In the genomic region with DNA sequence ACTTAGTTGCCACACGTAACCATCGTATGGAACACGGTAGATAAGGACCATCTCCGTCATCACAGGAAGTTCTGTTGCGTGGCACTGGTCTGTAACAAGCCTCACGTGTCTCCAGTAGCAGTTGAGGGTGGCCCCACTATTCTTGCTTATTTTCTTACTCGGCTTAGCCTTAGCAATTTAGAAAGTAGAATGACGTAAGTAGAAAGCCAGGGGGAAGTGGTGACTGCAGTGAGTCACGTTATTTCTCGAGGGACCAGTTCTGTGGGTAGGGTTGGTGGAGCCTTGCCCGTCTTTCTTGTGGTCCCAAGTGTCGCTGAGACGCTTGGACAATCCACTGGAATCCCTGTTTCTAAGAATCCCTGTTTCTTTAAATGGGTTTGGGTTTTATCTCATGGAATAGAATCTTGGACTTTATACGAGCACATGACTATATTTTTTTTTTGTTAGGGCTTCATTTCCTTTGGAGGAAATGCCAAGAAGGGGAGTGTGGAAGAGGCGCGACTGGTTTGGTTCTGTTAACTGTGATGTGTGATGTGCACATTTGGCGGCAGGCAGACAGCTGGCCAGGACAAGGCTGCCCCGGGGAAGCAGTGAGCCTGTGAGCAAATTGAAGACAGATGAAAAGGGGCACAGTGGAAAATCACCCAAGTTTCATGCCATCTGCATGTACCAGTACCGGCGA, we compare ENCODE assay signal across 1 cellular context.
A peak's percentile ranks its signal among the peaks of the same experiment; 100 is the strongest.
TF ChIP-seq lines count a peak whose summit lies in the region.

No MANE protein-coding gene starts in this region.

TF ChIP-seq in K562, 482 proteins besides CTCF, POLR2A, EP300 and RAD21 (continued from another document and continues in another):
- TF ChIP-seq TEAD4 (IDR thresholded peaks at IDR 0.05; ENCODE audit: low read length) (peak; percentile 17; the same call in 1 of the 2 replicates), TEAD4 (CRISPR knock-in tag; IDR thresholded peaks at IDR 0.05; ENCODE audit: borderline replicate concordance) (no peak), ZNF165 (CRISPR knock-in tag; IDR thresholded peaks at IDR 0.05; ENCODE audit: borderline replicate concordance) (no peak), ZKSCAN1 (IDR thresholded peaks at IDR 0.05; ENCODE audit: low read depth, low read length) (no peak), ARID1B (IDR thresholded peaks at IDR 0.05) (peak; percentile 22; the same call in 1 of the 2 replicates), ZFX (CRISPR knock-in tag; IDR thresholded peaks at IDR 0.05) (no peak), ZNF589 (CRISPR knock-in tag; IDR thresholded peaks at IDR 0.05; ENCODE audit: low read depth) (peak; percentile 92), ZNF431 (CRISPR knock-in tag; IDR thresholded peaks at IDR 0.05) (no peak), TAF15 (IDR thresholded peaks at IDR 0.05; ENCODE audit: low read depth, low read length) (no peak), ZNF696 (CRISPR knock-in tag; conservative IDR thresholded peaks at IDR 0.05) (no peak), L3MBTL2 (IDR thresholded peaks at IDR 0.05) (peak; percentile 90), ZNF717 (CRISPR knock-in tag; IDR thresholded peaks at IDR 0.05) (no peak), GABPA (tag; conservative IDR thresholded peaks at IDR 0.05; ENCODE audit: low read depth) (peak; percentile 75), SMARCA4 (IDR thresholded peaks at IDR 0.05) (peak; percentile 14; the same call in 1 of the 2 replicates), NCOA1 (IDR thresholded peaks at IDR 0.05; ENCODE audit: low read depth) (no peak), ZNF134 (CRISPR knock-in tag; conservative IDR thresholded peaks at IDR 0.05) (0 out of 2 replicates have a peak, but pooled peaks have one; percentile 52), ESRRA (IDR thresholded peaks at IDR 0.05; ENCODE audit: borderline replicate concordance, low read depth) (no peak), TFAM (CRISPR knock-in tag; conservative IDR thresholded peaks at IDR 0.05) (no peak), ZNF766 (CRISPR knock-in tag; conservative IDR thresholded peaks at IDR 0.05) (0 out of 2 replicates have a peak, but pooled peaks have one; percentile 41), ZNF584 (CRISPR knock-in tag; IDR thresholded peaks at IDR 0.05; ENCODE audit: low read depth) (peak; percentile 99), RBM22 (IDR thresholded peaks at IDR 0.05; ENCODE audit: low read depth, low read length, poor library complexity, severe bottlenecking) (no peak), GTF2A2 (tag; IDR thresholded peaks at IDR 0.05) (no peak), ZBTB8A (IDR thresholded peaks at IDR 0.05; ENCODE audit: partially characterized antibody) (no peak)
- TF ChIP-seq, protein P1, sequence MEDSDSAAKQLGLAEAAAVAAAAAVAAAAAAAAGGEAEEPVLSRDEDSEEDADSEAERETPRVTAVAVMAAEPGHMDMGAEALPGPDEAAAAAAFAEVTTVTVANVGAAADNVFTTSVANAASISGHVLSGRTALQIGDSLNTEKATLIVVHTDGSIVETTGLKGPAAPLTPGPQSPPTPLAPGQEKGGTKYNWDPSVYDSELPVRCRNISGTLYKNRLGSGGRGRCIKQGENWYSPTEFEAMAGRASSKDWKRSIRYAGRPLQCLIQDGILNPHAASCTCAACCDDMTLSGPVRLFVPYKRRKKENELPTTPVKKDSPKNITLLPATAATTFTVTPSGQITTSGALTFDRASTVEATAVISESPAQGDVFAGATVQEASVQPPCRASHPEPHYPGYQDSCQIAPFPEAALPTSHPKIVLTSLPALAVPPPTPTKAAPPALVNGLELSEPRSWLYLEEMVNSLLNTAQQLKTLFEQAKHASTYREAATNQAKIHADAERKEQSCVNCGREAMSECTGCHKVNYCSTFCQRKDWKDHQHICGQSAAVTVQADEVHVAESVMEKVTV (CRISPR knock-in tag; IDR thresholded peaks at IDR 0.05): no peak
- TF ChIP-seq, protein P2, sequence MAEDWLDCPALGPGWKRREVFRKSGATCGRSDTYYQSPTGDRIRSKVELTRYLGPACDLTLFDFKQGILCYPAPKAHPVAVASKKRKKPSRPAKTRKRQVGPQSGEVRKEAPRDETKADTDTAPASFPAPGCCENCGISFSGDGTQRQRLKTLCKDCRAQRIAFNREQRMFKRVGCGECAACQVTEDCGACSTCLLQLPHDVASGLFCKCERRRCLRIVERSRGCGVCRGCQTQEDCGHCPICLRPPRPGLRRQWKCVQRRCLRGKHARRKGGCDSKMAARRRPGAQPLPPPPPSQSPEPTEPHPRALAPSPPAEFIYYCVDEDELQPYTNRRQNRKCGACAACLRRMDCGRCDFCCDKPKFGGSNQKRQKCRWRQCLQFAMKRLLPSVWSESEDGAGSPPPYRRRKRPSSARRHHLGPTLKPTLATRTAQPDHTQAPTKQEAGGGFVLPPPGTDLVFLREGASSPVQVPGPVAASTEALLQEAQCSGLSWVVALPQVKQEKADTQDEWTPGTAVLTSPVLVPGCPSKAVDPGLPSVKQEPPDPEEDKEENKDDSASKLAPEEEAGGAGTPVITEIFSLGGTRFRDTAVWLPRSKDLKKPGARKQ (CRISPR knock-in tag; IDR thresholded peaks at IDR 0.05): no peak
- TF ChIP-seq, protein P3, sequence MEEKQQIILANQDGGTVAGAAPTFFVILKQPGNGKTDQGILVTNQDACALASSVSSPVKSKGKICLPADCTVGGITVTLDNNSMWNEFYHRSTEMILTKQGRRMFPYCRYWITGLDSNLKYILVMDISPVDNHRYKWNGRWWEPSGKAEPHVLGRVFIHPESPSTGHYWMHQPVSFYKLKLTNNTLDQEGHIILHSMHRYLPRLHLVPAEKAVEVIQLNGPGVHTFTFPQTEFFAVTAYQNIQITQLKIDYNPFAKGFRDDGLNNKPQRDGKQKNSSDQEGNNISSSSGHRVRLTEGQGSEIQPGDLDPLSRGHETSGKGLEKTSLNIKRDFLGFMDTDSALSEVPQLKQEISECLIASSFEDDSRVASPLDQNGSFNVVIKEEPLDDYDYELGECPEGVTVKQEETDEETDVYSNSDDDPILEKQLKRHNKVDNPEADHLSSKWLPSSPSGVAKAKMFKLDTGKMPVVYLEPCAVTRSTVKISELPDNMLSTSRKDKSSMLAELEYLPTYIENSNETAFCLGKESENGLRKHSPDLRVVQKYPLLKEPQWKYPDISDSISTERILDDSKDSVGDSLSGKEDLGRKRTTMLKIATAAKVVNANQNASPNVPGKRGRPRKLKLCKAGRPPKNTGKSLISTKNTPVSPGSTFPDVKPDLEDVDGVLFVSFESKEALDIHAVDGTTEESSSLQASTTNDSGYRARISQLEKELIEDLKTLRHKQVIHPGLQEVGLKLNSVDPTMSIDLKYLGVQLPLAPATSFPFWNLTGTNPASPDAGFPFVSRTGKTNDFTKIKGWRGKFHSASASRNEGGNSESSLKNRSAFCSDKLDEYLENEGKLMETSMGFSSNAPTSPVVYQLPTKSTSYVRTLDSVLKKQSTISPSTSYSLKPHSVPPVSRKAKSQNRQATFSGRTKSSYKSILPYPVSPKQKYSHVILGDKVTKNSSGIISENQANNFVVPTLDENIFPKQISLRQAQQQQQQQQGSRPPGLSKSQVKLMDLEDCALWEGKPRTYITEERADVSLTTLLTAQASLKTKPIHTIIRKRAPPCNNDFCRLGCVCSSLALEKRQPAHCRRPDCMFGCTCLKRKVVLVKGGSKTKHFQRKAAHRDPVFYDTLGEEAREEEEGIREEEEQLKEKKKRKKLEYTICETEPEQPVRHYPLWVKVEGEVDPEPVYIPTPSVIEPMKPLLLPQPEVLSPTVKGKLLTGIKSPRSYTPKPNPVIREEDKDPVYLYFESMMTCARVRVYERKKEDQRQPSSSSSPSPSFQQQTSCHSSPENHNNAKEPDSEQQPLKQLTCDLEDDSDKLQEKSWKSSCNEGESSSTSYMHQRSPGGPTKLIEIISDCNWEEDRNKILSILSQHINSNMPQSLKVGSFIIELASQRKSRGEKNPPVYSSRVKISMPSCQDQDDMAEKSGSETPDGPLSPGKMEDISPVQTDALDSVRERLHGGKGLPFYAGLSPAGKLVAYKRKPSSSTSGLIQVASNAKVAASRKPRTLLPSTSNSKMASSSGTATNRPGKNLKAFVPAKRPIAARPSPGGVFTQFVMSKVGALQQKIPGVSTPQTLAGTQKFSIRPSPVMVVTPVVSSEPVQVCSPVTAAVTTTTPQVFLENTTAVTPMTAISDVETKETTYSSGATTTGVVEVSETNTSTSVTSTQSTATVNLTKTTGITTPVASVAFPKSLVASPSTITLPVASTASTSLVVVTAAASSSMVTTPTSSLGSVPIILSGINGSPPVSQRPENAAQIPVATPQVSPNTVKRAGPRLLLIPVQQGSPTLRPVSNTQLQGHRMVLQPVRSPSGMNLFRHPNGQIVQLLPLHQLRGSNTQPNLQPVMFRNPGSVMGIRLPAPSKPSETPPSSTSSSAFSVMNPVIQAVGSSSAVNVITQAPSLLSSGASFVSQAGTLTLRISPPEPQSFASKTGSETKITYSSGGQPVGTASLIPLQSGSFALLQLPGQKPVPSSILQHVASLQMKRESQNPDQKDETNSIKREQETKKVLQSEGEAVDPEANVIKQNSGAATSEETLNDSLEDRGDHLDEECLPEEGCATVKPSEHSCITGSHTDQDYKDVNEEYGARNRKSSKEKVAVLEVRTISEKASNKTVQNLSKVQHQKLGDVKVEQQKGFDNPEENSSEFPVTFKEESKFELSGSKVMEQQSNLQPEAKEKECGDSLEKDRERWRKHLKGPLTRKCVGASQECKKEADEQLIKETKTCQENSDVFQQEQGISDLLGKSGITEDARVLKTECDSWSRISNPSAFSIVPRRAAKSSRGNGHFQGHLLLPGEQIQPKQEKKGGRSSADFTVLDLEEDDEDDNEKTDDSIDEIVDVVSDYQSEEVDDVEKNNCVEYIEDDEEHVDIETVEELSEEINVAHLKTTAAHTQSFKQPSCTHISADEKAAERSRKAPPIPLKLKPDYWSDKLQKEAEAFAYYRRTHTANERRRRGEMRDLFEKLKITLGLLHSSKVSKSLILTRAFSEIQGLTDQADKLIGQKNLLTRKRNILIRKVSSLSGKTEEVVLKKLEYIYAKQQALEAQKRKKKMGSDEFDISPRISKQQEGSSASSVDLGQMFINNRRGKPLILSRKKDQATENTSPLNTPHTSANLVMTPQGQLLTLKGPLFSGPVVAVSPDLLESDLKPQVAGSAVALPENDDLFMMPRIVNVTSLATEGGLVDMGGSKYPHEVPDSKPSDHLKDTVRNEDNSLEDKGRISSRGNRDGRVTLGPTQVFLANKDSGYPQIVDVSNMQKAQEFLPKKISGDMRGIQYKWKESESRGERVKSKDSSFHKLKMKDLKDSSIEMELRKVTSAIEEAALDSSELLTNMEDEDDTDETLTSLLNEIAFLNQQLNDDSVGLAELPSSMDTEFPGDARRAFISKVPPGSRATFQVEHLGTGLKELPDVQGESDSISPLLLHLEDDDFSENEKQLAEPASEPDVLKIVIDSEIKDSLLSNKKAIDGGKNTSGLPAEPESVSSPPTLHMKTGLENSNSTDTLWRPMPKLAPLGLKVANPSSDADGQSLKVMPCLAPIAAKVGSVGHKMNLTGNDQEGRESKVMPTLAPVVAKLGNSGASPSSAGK (IDR thresholded peaks at IDR 0.05): peak; percentile 80
- TF ChIP-seq, protein P4, sequence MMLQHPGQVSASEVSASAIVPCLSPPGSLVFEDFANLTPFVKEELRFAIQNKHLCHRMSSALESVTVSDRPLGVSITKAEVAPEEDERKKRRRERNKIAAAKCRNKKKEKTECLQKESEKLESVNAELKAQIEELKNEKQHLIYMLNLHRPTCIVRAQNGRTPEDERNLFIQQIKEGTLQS (IDR thresholded peaks at IDR 0.05): peak; percentile 83
- TF ChIP-seq, protein P4 (CRISPR knock-in tag; conservative IDR thresholded peaks at IDR 0.05): no peak
- TF ChIP-seq, protein P5, sequence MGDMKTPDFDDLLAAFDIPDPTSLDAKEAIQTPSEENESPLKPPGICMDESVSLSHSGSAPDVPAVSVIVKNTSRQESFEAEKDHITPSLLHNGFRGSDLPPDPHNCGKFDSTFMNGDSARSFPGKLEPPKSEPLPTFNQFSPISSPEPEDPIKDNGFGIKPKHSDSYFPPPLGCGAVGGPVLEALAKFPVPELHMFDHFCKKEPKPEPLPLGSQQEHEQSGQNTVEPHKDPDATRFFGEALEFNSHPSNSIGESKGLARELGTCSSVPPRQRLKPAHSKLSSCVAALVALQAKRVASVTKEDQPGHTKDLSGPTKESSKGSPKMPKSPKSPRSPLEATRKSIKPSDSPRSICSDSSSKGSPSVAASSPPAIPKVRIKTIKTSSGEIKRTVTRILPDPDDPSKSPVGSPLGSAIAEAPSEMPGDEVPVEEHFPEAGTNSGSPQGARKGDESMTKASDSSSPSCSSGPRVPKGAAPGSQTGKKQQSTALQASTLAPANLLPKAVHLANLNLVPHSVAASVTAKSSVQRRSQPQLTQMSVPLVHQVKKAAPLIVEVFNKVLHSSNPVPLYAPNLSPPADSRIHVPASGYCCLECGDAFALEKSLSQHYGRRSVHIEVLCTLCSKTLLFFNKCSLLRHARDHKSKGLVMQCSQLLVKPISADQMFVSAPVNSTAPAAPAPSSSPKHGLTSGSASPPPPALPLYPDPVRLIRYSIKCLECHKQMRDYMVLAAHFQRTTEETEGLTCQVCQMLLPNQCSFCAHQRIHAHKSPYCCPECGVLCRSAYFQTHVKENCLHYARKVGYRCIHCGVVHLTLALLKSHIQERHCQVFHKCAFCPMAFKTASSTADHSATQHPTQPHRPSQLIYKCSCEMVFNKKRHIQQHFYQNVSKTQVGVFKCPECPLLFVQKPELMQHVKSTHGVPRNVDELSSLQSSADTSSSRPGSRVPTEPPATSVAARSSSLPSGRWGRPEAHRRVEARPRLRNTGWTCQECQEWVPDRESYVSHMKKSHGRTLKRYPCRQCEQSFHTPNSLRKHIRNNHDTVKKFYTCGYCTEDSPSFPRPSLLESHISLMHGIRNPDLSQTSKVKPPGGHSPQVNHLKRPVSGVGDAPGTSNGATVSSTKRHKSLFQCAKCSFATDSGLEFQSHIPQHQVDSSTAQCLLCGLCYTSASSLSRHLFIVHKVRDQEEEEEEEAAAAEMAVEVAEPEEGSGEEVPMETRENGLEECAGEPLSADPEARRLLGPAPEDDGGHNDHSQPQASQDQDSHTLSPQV (IDR thresholded peaks at IDR 0.05): no peak
- TF ChIP-seq, protein P6, sequence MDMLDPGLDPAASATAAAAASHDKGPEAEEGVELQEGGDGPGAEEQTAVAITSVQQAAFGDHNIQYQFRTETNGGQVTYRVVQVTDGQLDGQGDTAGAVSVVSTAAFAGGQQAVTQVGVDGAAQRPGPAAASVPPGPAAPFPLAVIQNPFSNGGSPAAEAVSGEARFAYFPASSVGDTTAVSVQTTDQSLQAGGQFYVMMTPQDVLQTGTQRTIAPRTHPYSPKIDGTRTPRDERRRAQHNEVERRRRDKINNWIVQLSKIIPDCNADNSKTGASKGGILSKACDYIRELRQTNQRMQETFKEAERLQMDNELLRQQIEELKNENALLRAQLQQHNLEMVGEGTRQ (CRISPR knock-in tag; IDR thresholded peaks at IDR 0.05): peak; percentile 38; the same call in 1 of the 2 replicates
- TF ChIP-seq, protein P7, sequence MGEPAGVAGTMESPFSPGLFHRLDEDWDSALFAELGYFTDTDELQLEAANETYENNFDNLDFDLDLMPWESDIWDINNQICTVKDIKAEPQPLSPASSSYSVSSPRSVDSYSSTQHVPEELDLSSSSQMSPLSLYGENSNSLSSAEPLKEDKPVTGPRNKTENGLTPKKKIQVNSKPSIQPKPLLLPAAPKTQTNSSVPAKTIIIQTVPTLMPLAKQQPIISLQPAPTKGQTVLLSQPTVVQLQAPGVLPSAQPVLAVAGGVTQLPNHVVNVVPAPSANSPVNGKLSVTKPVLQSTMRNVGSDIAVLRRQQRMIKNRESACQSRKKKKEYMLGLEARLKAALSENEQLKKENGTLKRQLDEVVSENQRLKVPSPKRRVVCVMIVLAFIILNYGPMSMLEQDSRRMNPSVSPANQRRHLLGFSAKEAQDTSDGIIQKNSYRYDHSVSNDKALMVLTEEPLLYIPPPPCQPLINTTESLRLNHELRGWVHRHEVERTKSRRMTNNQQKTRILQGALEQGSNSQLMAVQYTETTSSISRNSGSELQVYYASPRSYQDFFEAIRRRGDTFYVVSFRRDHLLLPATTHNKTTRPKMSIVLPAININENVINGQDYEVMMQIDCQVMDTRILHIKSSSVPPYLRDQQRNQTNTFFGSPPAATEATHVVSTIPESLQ (CRISPR knock-in tag; IDR thresholded peaks at IDR 0.05): no peak
